ENCODE assay signal across 22 cellular contexts in the genomic region with DNA sequence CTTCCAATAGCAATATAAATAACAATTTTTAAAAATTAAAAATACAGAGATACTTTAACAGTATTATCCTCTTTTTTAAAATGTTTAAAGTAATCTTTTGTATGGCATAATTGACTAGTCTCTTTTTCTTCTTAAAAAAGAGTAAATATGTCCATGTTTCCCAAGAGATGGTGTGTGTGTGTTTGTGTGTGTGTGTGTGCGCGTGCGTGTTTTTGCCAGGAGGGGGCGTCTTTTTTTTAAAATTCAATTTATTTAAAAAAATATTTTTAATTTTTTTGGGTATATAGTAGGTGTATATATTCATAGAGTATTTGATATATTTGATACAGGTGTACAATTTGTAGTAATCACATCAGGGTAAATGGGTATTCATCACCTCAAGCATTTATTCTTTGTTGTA.
DNase-seq lines count a peak whose midpoint lies in the region; ATAC-seq, FAIRE-seq and TF ChIP-seq lines count a peak whose summit lies in the region.
"Had no signal": no experiment of that assay in that cellular context is flagged by ENCODE, and none has a peak within 500 bp of the region (broad histone marks: within the 10 kb centered on the region; RNA-seq: fewer than 3 reads in every experiment).

No MANE protein-coding gene starts in this region.

- H3K9me3 ChIP-seq in cardiac muscle cell (ENCODE audit: low read depth), result no peaks in the 10 kb centered on the region
- no peaks in the 10 kb centered on the region for H3K9me3 ChIP-seq in astrocyte (ENCODE audit: insufficient read depth, low read depth, low read length)

- peak; percentile 25 for TF ChIP-seq CTCF in cardiac muscle cell (IDR thresholded peaks at IDR 0.05; ENCODE audit: low read depth, low read length)
- peak; percentile 15 for TF ChIP-seq CTCF in astrocyte (IDR thresholded peaks at IDR 0.05; ENCODE audit: insufficient read depth, low read depth, low read length)
- peak; percentile 38 for TF ChIP-seq CTCF in fibroblast of the aortic adventitia (IDR thresholded peaks at IDR 0.05; ENCODE audit: insufficient read depth, low read length)

- DNase-seq in cardiac muscle cell (ENCODE audit: low read depth in 1 of 2, low spot score in 1 of 2) (peak in 1 of 2 donors; percentile 2), Right ventricle myocardium inferior (ENCODE audit: missing footprints) (no peak), astrocyte (ENCODE audit: low read depth) (no peak), fibroblast of the aortic adventitia (ENCODE audit: low read depth) (no peak), NCI-H345 treated with DMSO at 0.1 percent for 48 hours (lab: John Stamatoyannopoulos, UW; ENCODE audit: unreplicated experiment) (no peak), amniotic stem cell (lab: John Stamatoyannopoulos, UW) (no peak)
- DNase-seq in activated T-cell treated with anti-CD3 and anti-CD28 coated beads, Interleukin-2, amount 50 U/mL, for 1 hour, result no peak
- DNase-seq: activated naive CD8-positive, alpha-beta T cell treated with anti-CD3 and anti-CD28 coated beads, Interleukin-2, amount 10 ng/mL, durations not matched to agents 7 days and 5 days; CD8-positive, alpha-beta T cell; effector memory CD8-positive, alpha-beta T cell; left lung; NCI-H1092; NCI-H2081 treated with DMSO at 0.1 percent for 48 hours; NCI-H524 treated with DMSO at 0.1 percent for 48 hours; occipital lobe; stimulated activated naive CD4-positive, alpha-beta T cell treated with Interleukin-2 at 50 U/mL for 16 hours; transverse colon had no signal

- no peak overlapping the region for H3K27ac ChIP-seq in cardiac muscle cell
- H3K27ac ChIP-seq in astrocyte (ENCODE audit: low read depth, low read length), result no peak overlapping the region
- H3K27ac ChIP-seq: left lung, transverse colon had no signal

- no peak for FAIRE-seq in astrocyte (lab: Jason Lieb, UNC)
- FAIRE-seq: frontal cortex, H54 had no signal

- intact Hi-C loops in Right ventricle myocardium inferior (cut with DNase I), result no loop called here

- H3K27me3 Mint-ChIP-seq in astrocyte (ENCODE audit: low read depth, unreplicated experiment), result no peaks in the 10 kb centered on the region
- H3K27me3 Mint-ChIP-seq: activated naive CD8-positive, alpha-beta T cell treated with anti-CD3 and anti-CD28 coated beads, Interleukin-2, amount 10 ng/mL, durations not matched to agents 7 days and 5 days; activated T-helper 17 cell treated with anti-CD3 and anti-CD28 coated beads, Interleukin-2, amount 50 U/mL, for 72 hours; effector memory CD8-positive, alpha-beta T cell had no signal

- peaks cover 25% of the 10 kb centered on the region for H3K27me3 ChIP-seq in cardiac muscle cell
- H3K27me3 ChIP-seq in astrocyte (ENCODE audit: insufficient read depth, low read length), result no peaks in the 10 kb centered on the region
- H3K27me3 ChIP-seq: left lung, transverse colon had no signal

- H3K4me1 Mint-ChIP-seq in astrocyte (ENCODE audit: low read depth, unreplicated experiment), result peaks cover 2% of the 10 kb centered on the region
- H3K4me1 Mint-ChIP-seq: activated naive CD8-positive, alpha-beta T cell treated with anti-CD3 and anti-CD28 coated beads, Interleukin-2, amount 10 ng/mL, durations not matched to agents 7 days and 5 days; activated T-helper 17 cell treated with anti-CD3 and anti-CD28 coated beads, Interleukin-2, amount 50 U/mL, for 72 hours had no signal

- H3K4me1 ChIP-seq in cardiac muscle cell (ENCODE audit: low read depth), result no peaks in the 10 kb centered on the region
- no peaks in the 10 kb centered on the region for H3K4me1 ChIP-seq in astrocyte (ENCODE audit: insufficient read depth, low read length)
- H3K4me1 ChIP-seq: left lung, transverse colon had no signal

- no peak overlapping the region for H3K9ac ChIP-seq in astrocyte (ENCODE audit: low read length)

- no peak overlapping the region for H3K4me2 ChIP-seq in astrocyte (ENCODE audit: low read length)

- H4K20me1 ChIP-seq in astrocyte (ENCODE audit: insufficient read depth, low read length), result no peaks in the 10 kb centered on the region

- H3K36me3 ChIP-seq in cardiac muscle cell, result no peaks in the 10 kb centered on the region
- no peaks in the 10 kb centered on the region for H3K36me3 ChIP-seq in astrocyte (ENCODE audit: insufficient read depth, low read length)
- H3K36me3 ChIP-seq: left lung, transverse colon had no signal

- H3K4me3 Mint-ChIP-seq in astrocyte (ENCODE audit: unreplicated experiment), result no peak overlapping the region
- H3K4me3 Mint-ChIP-seq: activated naive CD8-positive, alpha-beta T cell treated with anti-CD3 and anti-CD28 coated beads, Interleukin-2, amount 10 ng/mL, durations not matched to agents 7 days and 5 days; activated T-helper 17 cell treated with anti-CD3 and anti-CD28 coated beads, Interleukin-2, amount 50 U/mL, for 72 hours; CD8-positive, alpha-beta T cell; effector memory CD8-positive, alpha-beta T cell had no signal

- H3K9me3 Mint-ChIP-seq in astrocyte (ENCODE audit: unreplicated experiment), result no peaks in the 10 kb centered on the region

- no peak overlapping the region for H2AFZ ChIP-seq in astrocyte (ENCODE audit: low read depth, low read length)

- H3K36me3 Mint-ChIP-seq in astrocyte (ENCODE audit: low read depth, unreplicated experiment), result no peaks in the 10 kb centered on the region
- H3K36me3 Mint-ChIP-seq: activated naive CD8-positive, alpha-beta T cell treated with anti-CD3 and anti-CD28 coated beads, Interleukin-2, amount 10 ng/mL, durations not matched to agents 7 days and 5 days; CD8-positive, alpha-beta T cell had no signal

- no peak for ATAC-seq in Right ventricle myocardium inferior
- ATAC-seq in HG03139 (IDR thresholded peaks at IDR 0.05; ENCODE audit: unreplicated experiment), result no peak
- ATAC-seq: activated T-helper 17 cell treated with anti-CD3 and anti-CD28 coated beads, Interleukin-2, amount 50 U/mL, for 72 hours; CD8-positive, alpha-beta T cell; effector memory CD8-positive, alpha-beta T cell; left lung; sciatic nerve had no signal

- H3K27ac Mint-ChIP-seq in astrocyte (ENCODE audit: unreplicated experiment), result no peak overlapping the region
- H3K27ac Mint-ChIP-seq: activated naive CD8-positive, alpha-beta T cell treated with anti-CD3 and anti-CD28 coated beads, Interleukin-2, amount 10 ng/mL, durations not matched to agents 7 days and 5 days; activated T-helper 17 cell treated with anti-CD3 and anti-CD28 coated beads, Interleukin-2, amount 50 U/mL, for 72 hours; CD8-positive, alpha-beta T cell; effector memory CD8-positive, alpha-beta T cell had no signal

- H3K4me3 ChIP-seq in cardiac muscle cell (no peak overlapping the region), astrocyte (ENCODE audit: insufficient read depth, low read depth, low read length) (no peak overlapping the region), fibroblast of the aortic adventitia (ENCODE audit: low read depth, low read length) (no peak overlapping the region)
- H3K4me3 ChIP-seq: left lung, transverse colon had no signal

- no peaks in the 10 kb centered on the region for H3K79me2 ChIP-seq in astrocyte (ENCODE audit: insufficient read depth, low read length)
